ENCODE assay signal across 1 cellular context in the genomic region with DNA sequence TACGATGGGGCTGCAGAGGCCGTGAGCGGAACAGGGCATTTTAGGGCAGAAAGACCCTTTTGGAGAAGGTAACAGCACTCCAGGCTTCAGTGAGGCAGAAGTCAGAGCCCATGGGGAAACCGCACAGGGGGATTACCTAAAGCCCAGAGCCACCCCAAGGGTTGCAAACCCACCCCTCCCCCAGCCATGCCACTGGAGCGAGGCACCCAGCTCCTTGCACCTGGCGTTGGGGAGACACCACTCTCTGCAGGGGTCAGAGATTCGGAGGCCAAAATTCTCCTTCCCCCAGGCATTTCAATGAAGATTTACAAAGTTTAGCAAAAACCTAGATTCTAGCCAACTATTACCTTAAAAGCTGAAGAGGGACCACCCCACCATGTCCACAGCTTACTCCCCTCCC.
TF ChIP-seq lines count a peak whose summit lies in the region.

No MANE protein-coding gene starts in this region.

TF ChIP-seq in K562, 482 proteins besides CTCF, POLR2A, EP300 and RAD21:
- TF ChIP-seq, protein P1, sequence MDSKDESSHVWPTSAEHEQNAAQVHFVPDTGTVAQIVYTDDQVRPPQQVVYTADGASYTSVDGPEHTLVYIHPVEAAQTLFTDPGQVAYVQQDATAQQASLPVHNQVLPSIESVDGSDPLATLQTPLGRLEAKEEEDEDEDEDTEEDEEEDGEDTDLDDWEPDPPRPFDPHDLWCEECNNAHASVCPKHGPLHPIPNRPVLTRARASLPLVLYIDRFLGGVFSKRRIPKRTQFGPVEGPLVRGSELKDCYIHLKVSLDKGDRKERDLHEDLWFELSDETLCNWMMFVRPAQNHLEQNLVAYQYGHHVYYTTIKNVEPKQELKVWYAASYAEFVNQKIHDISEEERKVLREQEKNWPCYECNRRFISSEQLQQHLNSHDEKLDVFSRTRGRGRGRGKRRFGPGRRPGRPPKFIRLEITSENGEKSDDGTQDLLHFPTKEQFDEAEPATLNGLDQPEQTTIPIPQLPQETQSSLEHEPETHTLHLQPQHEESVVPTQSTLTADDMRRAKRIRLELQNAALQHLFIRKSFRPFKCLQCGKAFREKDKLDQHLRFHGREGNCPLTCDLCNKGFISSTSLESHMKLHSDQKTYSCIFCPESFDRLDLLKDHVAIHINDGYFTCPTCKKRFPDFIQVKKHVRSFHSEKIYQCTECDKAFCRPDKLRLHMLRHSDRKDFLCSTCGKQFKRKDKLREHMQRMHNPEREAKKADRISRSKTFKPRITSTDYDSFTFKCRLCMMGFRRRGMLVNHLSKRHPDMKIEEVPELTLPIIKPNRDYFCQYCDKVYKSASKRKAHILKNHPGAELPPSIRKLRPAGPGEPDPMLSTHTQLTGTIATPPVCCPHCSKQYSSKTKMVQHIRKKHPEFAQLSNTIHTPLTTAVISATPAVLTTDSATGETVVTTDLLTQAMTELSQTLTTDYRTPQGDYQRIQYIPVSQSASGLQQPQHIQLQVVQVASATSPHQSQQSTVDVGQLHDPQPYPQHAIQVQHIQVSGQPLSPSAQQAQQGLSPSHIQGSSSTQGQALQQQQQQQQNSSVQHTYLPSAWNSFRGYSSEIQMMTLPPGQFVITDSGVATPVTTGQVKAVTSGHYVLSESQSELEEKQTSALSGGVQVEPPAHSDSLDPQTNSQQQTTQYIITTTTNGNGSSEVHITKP (IDR thresholded peaks at IDR 0.05; ENCODE audit: partially characterized antibody): peak; percentile 21
- TF ChIP-seq, protein P2, sequence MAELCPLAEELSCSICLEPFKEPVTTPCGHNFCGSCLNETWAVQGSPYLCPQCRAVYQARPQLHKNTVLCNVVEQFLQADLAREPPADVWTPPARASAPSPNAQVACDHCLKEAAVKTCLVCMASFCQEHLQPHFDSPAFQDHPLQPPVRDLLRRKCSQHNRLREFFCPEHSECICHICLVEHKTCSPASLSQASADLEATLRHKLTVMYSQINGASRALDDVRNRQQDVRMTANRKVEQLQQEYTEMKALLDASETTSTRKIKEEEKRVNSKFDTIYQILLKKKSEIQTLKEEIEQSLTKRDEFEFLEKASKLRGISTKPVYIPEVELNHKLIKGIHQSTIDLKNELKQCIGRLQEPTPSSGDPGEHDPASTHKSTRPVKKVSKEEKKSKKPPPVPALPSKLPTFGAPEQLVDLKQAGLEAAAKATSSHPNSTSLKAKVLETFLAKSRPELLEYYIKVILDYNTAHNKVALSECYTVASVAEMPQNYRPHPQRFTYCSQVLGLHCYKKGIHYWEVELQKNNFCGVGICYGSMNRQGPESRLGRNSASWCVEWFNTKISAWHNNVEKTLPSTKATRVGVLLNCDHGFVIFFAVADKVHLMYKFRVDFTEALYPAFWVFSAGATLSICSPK (IDR thresholded peaks at IDR 0.05; ENCODE audit: borderline replicate concordance): no peak
- TF ChIP-seq DIDO1 (tag; IDR thresholded peaks at IDR 0.05; ENCODE audit: low read depth): no peak
TF ChIP-seq in K562: peak in this region for 1.
